ENCODE assay signal across 8 cellular contexts in genomic region chr17:79925242-79925957, GRCh38.
DNase-seq lines count a peak whose midpoint lies in the region; ATAC-seq lines count a peak whose summit lies in the region.

No MANE protein-coding gene starts in this region.

- ATAC-seq in GM19463 (IDR thresholded peaks at IDR 0.05; ENCODE audit: unreplicated experiment) = no peak
- no peak for ATAC-seq in GM21447 (IDR thresholded peaks at IDR 0.05; ENCODE audit: unreplicated experiment)

- peak; percentile 81 for DNase-seq in AG08396 (ENCODE audit: low spot score)
- peak; percentile 33 for DNase-seq in dermis blood vessel endothelial cell
- DNase-seq in GM19238 (ENCODE audit: insufficient read length, low spot score) = no peak
- DNase-seq in immature natural killer cell = no peak

- H3K4me3 Mint-ChIP-seq in immature natural killer cell = no peak overlapping the region

- peaks cover 2 to 3% of the 10 kb centered on the region in 2 donors for H3K27me3 ChIP-seq in mucosa of rectum (ENCODE audit: control insufficient read depth in 2 of 2, insufficient read depth in 2 of 2, low read length in 2 of 2)

- H3K36me3 ChIP-seq in KOPT-K1 (ENCODE audit: insufficient read depth, low read length) = no peaks in the 10 kb centered on the region
- no peaks in the 10 kb centered on the region for H3K36me3 ChIP-seq in mucosa of rectum (ENCODE audit: control insufficient read depth in 2 of 2, insufficient read depth in 2 of 2, low read length in 2 of 2)

- no peaks in the 10 kb centered on the region for H3K9me3 Mint-ChIP-seq in immature natural killer cell

- peaks cover 3 to 9% (median 4%) of the 10 kb centered on the region in 3 donors for H3K27me3 Mint-ChIP-seq in immature natural killer cell (ENCODE audit: low read depth in 3 of 3)

- H3K36me3 Mint-ChIP-seq in immature natural killer cell = no peaks in the 10 kb centered on the region

- H3K9me3 ChIP-seq in KOPT-K1 (ENCODE audit: insufficient read depth, low read length, poor library complexity, severe bottlenecking) (no peaks in the 10 kb centered on the region), mucosa of rectum (ENCODE audit: control insufficient read depth in 2 of 2, low read length in 2 of 2) (no peaks in the 10 kb centered on the region)

- H3K9ac ChIP-seq in mucosa of rectum (ENCODE audit: low read depth in 1 of 2, low read length in 2 of 2) = peak overlapping the region; percentile 14 to 44

- H3K4me1 Mint-ChIP-seq in immature natural killer cell = no peaks in the 10 kb centered on the region

- no peak overlapping the region for H3K4me3 ChIP-seq in mucosa of rectum (ENCODE audit: low read length in 2 of 2)

- no peak overlapping the region for H3K27ac Mint-ChIP-seq in immature natural killer cell

- peaks cover 26 to 43% of the 10 kb centered on the region in 2 donors for H3K4me1 ChIP-seq in mucosa of rectum (ENCODE audit: control insufficient read depth in 2 of 2, insufficient read depth in 2 of 2, low read length in 2 of 2)

- H3K27ac ChIP-seq in KOPT-K1 (ENCODE audit: low read depth, low read length, poor library complexity, severe bottlenecking) (peak overlapping the region; percentile 84), mucosa of rectum (ENCODE audit: low read depth in 2 of 2, low read length in 2 of 2) (peak overlapping the region; percentile 77 to 84)

Comparison
In these comparisons a context has a peak if more than half of its experiments do, and no peak if none do; other contexts are left out.
1. DNase-seq: peak in AG08396 (single experiment) and dermis blood vessel endothelial cell (single experiment); none in GM19238 (single experiment) and immature natural killer cell (0 of 3).